8 cellular contexts compared by ENCODE assay signal in genomic region chr9:120755827-120756434, GRCh38. TPM values are rescaled to one million over a fixed set of nuclear protein-coding genes. Genes with fewer than 3 reads are reported as not detected.
DNase-seq lines count a peak whose midpoint lies in the region; ATAC-seq and TF ChIP-seq lines count a peak whose summit lies in the region.

No MANE protein-coding gene starts in this region.

- intact Hi-C loops in left lung (cut with DNase I) = loop anchor here in 1 of 2 donors (10.0 kb wide), 1 partner anchor 309 kb away; no protein-coding TSS in a partner anchor

- no peaks in the 10 kb centered on the region for H3K9me3 ChIP-seq in left lung

- peaks cover 0 to 49% of the 10 kb centered on the region in 2 donors for H3K4me1 ChIP-seq in left lung

- DNase-seq in COR-L47 (lab: John Stamatoyannopoulos, UW) = peak; percentile 24
- peak; percentile 32 for DNase-seq in NCI-H2029 (lab: John Stamatoyannopoulos, UW)
- peak; percentile 46 for DNase-seq in activated CD4-positive, alpha-beta T cell treated with anti-CD3 and anti-CD28 coated beads for 1 hour
- DNase-seq in cerebellar cortex (ENCODE audit: low spot score) = peak; percentile 76
- DNase-seq in left lung = no peak
- peak; percentile 21 to 64 (median 56) for DNase-seq in stimulated activated CD4-positive, alpha-beta T cell treated with anti-CD3 and anti-CD28 coated beads, TNF-alpha, amount 100 ng/mL, for 48 hours (ENCODE audit: low read depth in 3 of 3)
- no peak for DNase-seq in amniotic stem cell (lab: John Stamatoyannopoulos, UW)

- ATAC-seq in GM21723 (IDR thresholded peaks at IDR 0.05; ENCODE audit: unreplicated experiment) (peak; percentile 67), left lung (peak; percentile 91)

- H3K36me3 ChIP-seq in left lung = peaks cover 3 to 21% of the 10 kb centered on the region in 2 donors

- H3K27ac ChIP-seq in left lung = peak overlapping the region in 1 of 2 donors; percentile 81

- no peak overlapping the region for H3K4me3 ChIP-seq in left lung

- TF ChIP-seq CTCF in left lung (IDR thresholded peaks at IDR 0.05) = peak; percentile 88 to 89

- no peaks in the 10 kb centered on the region for H3K27me3 ChIP-seq in left lung

RNA-seq across cellular contexts. Expression of gene FBXW2, which starts 37.3 kb away (rescaled TPM):
- total RNA-seq in left lung = 10 to 100 TPM; 93.0 to 93.4 TPM

RNA-seq across cellular contexts. Expression of gene MEGF9, which starts 41.7 kb away (rescaled TPM):
- total RNA-seq in left lung = 100 to 1,000 TPM in 1 of 2 donors, 10 to 100 TPM in 1; 75.1 to 103 TPM

Comparison
In these comparisons a context has a peak if more than half of its experiments do, and no peak if none do; other contexts are left out.
1. DNase-seq: peak in COR-L47 (single experiment), NCI-H2029 (single experiment), activated CD4-positive, alpha-beta T cell treated with anti-CD3 and anti-CD28 coated beads for 1 hour (single experiment), cerebellar cortex (single experiment) and stimulated activated CD4-positive, alpha-beta T cell treated with anti-CD3 and anti-CD28 coated beads, TNF-alpha, amount 100 ng/mL, for 48 hours (3 of 3); none in left lung (0 of 2) and amniotic stem cell (single experiment).